In genomic region chr2:241009601-241010530, GRCh38 we compare ENCODE assay signal across 8 cellular contexts. TPM values are rescaled to one million over a fixed set of nuclear protein-coding genes. Genes with fewer than 3 reads are reported as not detected.
DNase-seq lines count a peak whose midpoint lies in the region; ATAC-seq lines count a peak whose summit lies in the region.

No MANE protein-coding gene starts in this region.

- H3K9ac ChIP-seq in skeletal muscle satellite cell (ENCODE audit: low read depth, low read length) = peak overlapping the region; percentile 67

- peaks cover 2% of the 10 kb centered on the region for H3K9me3 ChIP-seq in skeletal muscle satellite cell (replicated peaks; ENCODE audit: low read length)

- peak overlapping the region; percentile 87 for H3K4me2 ChIP-seq in skeletal muscle satellite cell (ENCODE audit: low read length)

- H3K4me3 Mint-ChIP-seq in immature natural killer cell = peak overlapping the region in 4 of 5 donors; percentile 14 to 49 (median 42)

- H3K27ac Mint-ChIP-seq in immature natural killer cell = peak overlapping the region in 1 of 6 donors; percentile 46

- H3K4me3 ChIP-seq in skeletal muscle satellite cell (ENCODE audit: low read length) = peak overlapping the region; percentile 66

- peaks cover 29% of the 10 kb centered on the region for H3K4me1 ChIP-seq in skeletal muscle satellite cell (ENCODE audit: control insufficient read depth, insufficient read depth, low read length)

- ATAC-seq in HG03442 (IDR thresholded peaks at IDR 0.05; ENCODE audit: unreplicated experiment) (no peak), HG03135 (IDR thresholded peaks at IDR 0.05; ENCODE audit: unreplicated experiment) (no peak)

- peaks cover 0 to 5% (median 0%) of the 10 kb centered on the region in 3 donors for H3K36me3 Mint-ChIP-seq in immature natural killer cell

- peak overlapping the region; percentile 58 for H3K27ac ChIP-seq in caudate nucleus (ENCODE audit: low read depth, low read length)

- DNase-seq in GM04504 (ENCODE audit: low read depth) (peak; percentile 66), SW480 (ENCODE audit: low spot score) (peak; percentile 23), caudate nucleus (lab: John Stamatoyannopoulos, UW) (peak in 24 of 61 donors; percentile 10 to 67 (median 46)), immature natural killer cell (peak in 1 of 3 donors; percentile 9), occipital lobe (lab: John Stamatoyannopoulos, UW) (no peak)

- H3K9me3 Mint-ChIP-seq in immature natural killer cell = peaks cover 4 to 13% (median 10%) of the 10 kb centered on the region in 6 donors

- H3K27me3 ChIP-seq in skeletal muscle satellite cell (ENCODE audit: control insufficient read depth, insufficient read depth, low read length) = no peaks in the 10 kb centered on the region

- peaks cover 0 to 2% of the 10 kb centered on the region in 2 donors for H3K4me1 Mint-ChIP-seq in immature natural killer cell

- H3K36me3 ChIP-seq in skeletal muscle satellite cell (ENCODE audit: insufficient read depth, low read length) = peaks cover 6% of the 10 kb centered on the region

- H3K27me3 Mint-ChIP-seq in immature natural killer cell (ENCODE audit: low read depth in 3 of 3) = peaks cover 2 to 7% (median 5%) of the 10 kb centered on the region in 3 donors

RNA-seq across cellular contexts. Expression of gene SNED1, which starts 11.4 kb away (rescaled TPM):
- polyA plus RNA-seq in immature natural killer cell = under 1 TPM in 2 of 3 donors, not detected in 1; 0.24 to 0.56 TPM
- total RNA-seq in skeletal muscle satellite cell (2012; rRNA removed) = 88.2 and 134 TPM in 2 replicates
- total RNA-seq in occipital lobe = 3.3 TPM
